In the genomic region with DNA sequence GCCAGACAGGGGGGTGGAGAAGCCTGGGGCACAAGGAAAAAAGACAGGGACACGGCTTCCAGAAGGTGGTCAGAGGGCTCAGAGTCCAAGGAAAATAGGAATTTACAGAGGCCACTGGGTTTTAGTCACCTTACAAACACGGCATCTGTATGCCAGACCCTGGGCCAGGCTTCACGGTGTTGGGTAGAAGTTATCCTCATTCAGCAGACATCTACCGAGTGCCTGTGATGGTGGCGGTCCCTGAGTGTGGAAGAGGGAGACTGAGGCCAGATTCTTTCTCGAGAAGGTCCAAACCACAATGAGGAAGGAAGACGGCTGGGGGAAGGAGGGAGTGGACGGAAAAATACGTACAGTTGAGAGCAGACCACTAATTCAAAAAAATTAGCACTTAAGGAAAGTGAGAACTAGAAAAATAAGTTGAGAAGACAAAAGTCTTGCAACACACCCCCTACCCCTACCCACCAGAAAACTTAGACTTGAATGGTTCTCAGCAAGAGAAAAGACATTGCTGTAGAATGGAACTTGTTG, we compare ENCODE assay signal across 8 cellular contexts. TPM values are rescaled to one million over a fixed set of nuclear protein-coding genes. Genes with fewer than 3 reads are reported as not detected.
A peak's percentile ranks its signal among the peaks of the same experiment; 100 is the strongest.
DNase-seq lines count a peak whose midpoint lies in the region; ATAC-seq and TF ChIP-seq lines count a peak whose summit lies in the region.

No MANE protein-coding gene starts in this region.

- in situ Hi-C loops in HAP-1 (cut with MboI; ENCODE audit: low sequenced_read_pairs), result no loop called here

- H3K9me3 ChIP-seq in HAP-1 (no peaks in the 10 kb centered on the region), SK-N-MC (ENCODE audit: low read depth, low read length) (no peaks in the 10 kb centered on the region)

- H3K9ac ChIP-seq in SK-N-MC (ENCODE audit: insufficient read length), result peak overlapping the region; percentile 82

- peak overlapping the region; percentile 93 for H3K4me3 ChIP-seq in HAP-1
- H3K4me3 ChIP-seq in SK-N-MC, result peak overlapping the region; percentile 84
- peak overlapping the region; percentile 46 for H3K4me3 ChIP-seq in fibroblast of villous mesenchyme (ENCODE audit: low read depth, low read length)
- H3K4me3 ChIP-seq in skeletal muscle cell (ENCODE audit: low read depth, low read length), result peak overlapping the region; percentile 94

- peaks cover 11% of the 10 kb centered on the region for H3K36me3 ChIP-seq in HAP-1 (replicated peaks)
- no peaks in the 10 kb centered on the region for H3K36me3 ChIP-seq in SK-N-MC (ENCODE audit: insufficient read depth, low read length)

- H3K4me1 ChIP-seq in HAP-1, result peaks cover 32% of the 10 kb centered on the region

- no peaks in the 10 kb centered on the region for H3K27me3 ChIP-seq in HAP-1 (ENCODE audit: low read depth)

- peak overlapping the region; percentile 22; the same call in 1 of the 2 replicates for H3K27ac ChIP-seq in SK-N-MC

- ATAC-seq in HG02798 (IDR thresholded peaks at IDR 0.05; ENCODE audit: poor library complexity, unreplicated experiment), result no peak

- DNase-seq in HAP-1 (ENCODE audit: low spot score in 2 of 2) (no peak), SK-N-MC (ENCODE audit: low read depth, low spot score) (no peak), fibroblast of villous mesenchyme (ENCODE audit: low read depth) (no peak), skeletal muscle cell (ENCODE audit: low read depth) (no peak), COR-L47 (lab: John Stamatoyannopoulos, UW) (no peak), T1000 (lab: John Stamatoyannopoulos, UW) (no peak), SHP77 treated with DMSO at 0.1 percent for 48 hours (lab: John Stamatoyannopoulos, UW) (no peak)

- no peak for TF ChIP-seq CTCF in fibroblast of villous mesenchyme (IDR thresholded peaks at IDR 0.05; ENCODE audit: insufficient read depth, low read depth, low read length)

RNA-seq across cellular contexts. Expression of a gene that starts 0.9 kb away (rescaled TPM):
- 6.4 and 13.8 TPM in 2 replicates for total RNA-seq in fibroblast of villous mesenchyme

RNA-seq across cellular contexts. Expression of a gene that starts 46.5 kb away (rescaled TPM):
- 0.64 and 0.86 TPM in 2 replicates for total RNA-seq in fibroblast of villous mesenchyme
